8 cellular contexts compared by ENCODE assay signal in genomic region chr2:30239308-30240161, GRCh38. TPM values are rescaled to one million over a fixed set of nuclear protein-coding genes. Genes with fewer than 3 reads are reported as not detected.
A peak's percentile ranks its signal among the peaks of the same experiment; 100 is the strongest.
DNase-seq lines count a peak whose midpoint lies in the region; ATAC-seq, FAIRE-seq and TF ChIP-seq lines count a peak whose summit lies in the region.

No MANE protein-coding gene starts in this region.

- no peak for ATAC-seq in HG03139 (IDR thresholded peaks at IDR 0.05; ENCODE audit: unreplicated experiment)
- ATAC-seq in GM19397 (IDR thresholded peaks at IDR 0.05; ENCODE audit: unreplicated experiment): no peak

- in situ Hi-C loops in ACHN (cut with HindIII; ENCODE audit: low pct_ligation_motif_present, low pct_unique_long_range_greater_than_20kb, low sequenced_read_pairs): no loop called here

- peaks cover 5% of the 10 kb centered on the region for H3K27me3 Mint-ChIP-seq in glutamatergic neuron (ENCODE audit: unreplicated experiment)

- H3K4me3 Mint-ChIP-seq in glutamatergic neuron (ENCODE audit: unreplicated experiment): no peak overlapping the region

- TF ChIP-seq CTCF in GM12875 (IDR thresholded peaks at IDR 0.05; ENCODE audit: borderline replicate concordance, insufficient read depth, low read depth, low read length) (peak; percentile 95), glutamatergic neuron (IDR thresholded peaks at IDR 0.05; ENCODE audit: partially characterized antibody, unreplicated experiment) (peak; percentile 97)

- FAIRE-seq in RCC 7860 (lab: Jason Lieb, UNC): no peak

- H3K4me1 Mint-ChIP-seq in glutamatergic neuron (ENCODE audit: low read depth, unreplicated experiment): peaks cover 20% of the 10 kb centered on the region

- peaks cover 2% of the 10 kb centered on the region for H3K9me3 Mint-ChIP-seq in glutamatergic neuron (ENCODE audit: unreplicated experiment)

- no peak overlapping the region for H3K27ac Mint-ChIP-seq in glutamatergic neuron (ENCODE audit: unreplicated experiment)

- H3K36me3 Mint-ChIP-seq in glutamatergic neuron (ENCODE audit: unreplicated experiment): no peaks in the 10 kb centered on the region

- H3K4me3 ChIP-seq in GM12875 (ENCODE audit: low read depth, low read length): no peak overlapping the region

- DNase-seq in ACHN (peak; percentile 69), RCC 7860 (ENCODE audit: low spot score) (peak; percentile 23), glutamatergic neuron (peak; percentile 83), pons (ENCODE audit: low spot score) (peak; percentile 42)
- peak; percentile 56 for DNase-seq in activated gamma-delta T cell treated with anti-CD3 and anti-CD28 coated beads, Interleukin-2, amount 50 U/mL, for 16 hours (ENCODE audit: low read depth)

RNA-seq across cellular contexts. Expression of gene LBH, which starts 8.2 kb away (rescaled TPM):
- total RNA-seq in glutamatergic neuron (ENCODE audit: unreplicated experiment): 112 TPM

Comparison
In these comparisons a context has a peak if more than half of its experiments do, and no peak if none do; other contexts are left out.
1. DNase-seq: peak in every context shown above with its lines; median percentile 83 in glutamatergic neuron; 69 in ACHN; 56 in activated gamma-delta T cell treated with anti-CD3 and anti-CD28 coated beads, Interleukin-2, amount 50 U/mL, for 16 hours; 42 in pons; 23 in RCC 7860.